ENCODE assay signal across 14 cellular contexts in the genomic region with DNA sequence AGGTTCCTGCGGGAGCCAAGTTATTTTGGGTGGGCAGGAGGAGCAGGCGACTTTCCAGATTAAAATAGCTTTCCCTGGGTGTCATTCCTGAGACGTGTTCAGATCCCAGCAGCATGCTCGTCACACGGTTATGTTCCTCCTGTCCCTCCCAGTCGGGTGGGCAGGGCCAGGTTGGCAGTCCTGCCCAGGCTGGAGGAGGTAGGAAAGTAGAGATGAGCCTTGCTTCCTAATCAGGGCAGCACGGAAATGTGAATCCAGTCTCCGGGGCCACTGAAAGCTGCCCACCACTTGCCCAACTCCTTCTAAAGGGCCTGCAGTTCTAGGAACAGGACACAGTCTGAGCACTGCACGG.
A peak's percentile ranks its signal among the peaks of the same experiment; 100 is the strongest.
DNase-seq lines count a peak whose midpoint lies in the region; ATAC-seq and TF ChIP-seq lines count a peak whose summit lies in the region.
"Had no signal": no experiment of that assay in that cellular context is flagged by ENCODE, and none has a peak within 500 bp of the region (broad histone marks: within the 10 kb centered on the region; RNA-seq: fewer than 3 reads in every experiment).

No MANE protein-coding gene starts in this region.

- no peaks in the 10 kb centered on the region for H3K36me3 Mint-ChIP-seq in nephron (ENCODE audit: low read depth)
- H3K36me3 Mint-ChIP-seq in activated CD4-positive, alpha-beta memory T cell treated with anti-CD3 and anti-CD28 coated beads for 36 hours = no peaks in the 10 kb centered on the region

- ATAC-seq in IMR-90 (ENCODE audit: low read depth) (peak; percentile 44), HG03460 (IDR thresholded peaks at IDR 0.05; ENCODE audit: unreplicated experiment) (no peak), GM19397 (IDR thresholded peaks at IDR 0.05; ENCODE audit: unreplicated experiment) (no peak), HG03469 (IDR thresholded peaks at IDR 0.05; ENCODE audit: unreplicated experiment) (no peak)
- ATAC-seq: stimulated activated naive CD8-positive, alpha-beta T cell treated with anti-CD3 and anti-CD28 coated beads, Interleukin-15, Interleukin-2, amounts not matched to agents 100 U/mL and 50 U/mL, for 24 hours had no signal

- DNase-seq in BE2C = peak; percentile 47
- peak; percentile 57 for DNase-seq in IMR-90
- DNase-seq in fibroblast of mammary gland (ENCODE audit: low read depth) = peak; percentile 27
- no peak for DNase-seq in activated CD4-positive, alpha-beta memory T cell treated with anti-CD3 and anti-CD28 coated beads for 36 hours
- DNase-seq: CD4-positive, alpha-beta T cell; NCI-H1048; NK-92 treated with Interleukin-12 subunit alpha and Interleukin-12 subunit beta, amount 100 ng/mL, for 24 hours; stimulated activated naive CD8-positive, alpha-beta T cell treated with anti-CD3 and anti-CD28 coated beads, Interleukin-15, Interleukin-2, amounts not matched to agents 100 U/mL and 50 U/mL, for 24 hours; T-helper 9 cell had no signal

- H3K4ac ChIP-seq in IMR-90 (ENCODE audit: low read depth, low read length) = peak overlapping the region; percentile 89

- H3K27me3 ChIP-seq in BE2C (no peaks in the 10 kb centered on the region), IMR-90 (ENCODE audit: control insufficient read depth, insufficient read depth, low read length) (peaks cover 9% of the 10 kb centered on the region)

- in situ Hi-C loops in IMR-90 (cut with MboI; ENCODE audit: low sequenced_read_pairs) = no loop called here

- peak overlapping the region; percentile 69; the same call in 2 of the 3 replicates for H2BK15ac ChIP-seq in IMR-90 (ENCODE audit: low read depth, low read length)

- H2AFZ ChIP-seq in IMR-90 (replicated peaks; ENCODE audit: low read length, poor library complexity) = peak overlapping the region; percentile 89

- no peak for TF ChIP-seq POLR2A in IMR-90 (IDR thresholded peaks at IDR 0.05; ENCODE audit: low read depth, low read length)

- H3K79me1 ChIP-seq in IMR-90 (ENCODE audit: low read depth in 1 of 2, low read length in 2 of 2) = no peaks in the 10 kb centered on the region

- peaks cover 15% of the 10 kb centered on the region for H3K9me1 ChIP-seq in IMR-90 (ENCODE audit: insufficient read depth, low read length)

- peak overlapping the region; percentile 16; the same call in 1 of the 2 replicates for H3K56ac ChIP-seq in IMR-90 (ENCODE audit: extremely low read depth, insufficient read depth, low read length)

- dilution Hi-C loops in IMR-90 (cut with HindIII; ENCODE audit: low sequenced_read_pairs, unreplicated experiment) = no loop called here

- CTCF ChIA-PET in IMR-90 (lab: Yijun Ruan, JAX) = interaction anchor here (0.9 to 2.1 kb wide), 6 partner anchors 12 to 221 kb away, joined by 3 to 10 read pairs (median 4); a partner anchor contains a TSS
- CTCF ChIA-PET in activated CD4-positive, alpha-beta memory T cell treated with anti-CD3 and anti-CD28 coated beads for 36 hours (lab: Charles Lee) = interaction anchor here (0.6 kb wide), 1 partner anchor 85 kb away, joined by 3 read pairs; no protein-coding TSS in a partner anchor

- peaks cover 27% of the 10 kb centered on the region for H3K4me1 ChIP-seq in BE2C
- H3K4me1 ChIP-seq in IMR-90 (ENCODE audit: control insufficient read depth, insufficient read depth, low read length) = peaks cover 21% of the 10 kb centered on the region

- H3K4me1 Mint-ChIP-seq in nephron = peaks cover 57% of the 10 kb centered on the region
- H3K4me1 Mint-ChIP-seq in activated CD4-positive, alpha-beta memory T cell treated with anti-CD3 and anti-CD28 coated beads for 36 hours (ENCODE audit: low read depth) = no peaks in the 10 kb centered on the region

- H3K27ac ChIP-seq in IMR-90 (ENCODE audit: insufficient read depth, low read length) = peak overlapping the region; percentile 72

- no peak for TF ChIP-seq RAD21 in IMR-90 (IDR thresholded peaks at IDR 0.05; ENCODE audit: low read length)

- TF ChIP-seq CTCF in BE2C (IDR thresholded peaks at IDR 0.05; ENCODE audit: low read depth, low read length) = no peak
- no peak for TF ChIP-seq CTCF in IMR-90 (conservative IDR thresholded peaks at IDR 0.05; ENCODE audit: low read depth, low read length)
- TF ChIP-seq CTCF in fibroblast of mammary gland (conservative IDR thresholded peaks at IDR 0.05; ENCODE audit: control insufficient read depth, insufficient read depth, low read depth, low read length) = no peak
- TF ChIP-seq CTCF in nephron (IDR thresholded peaks at IDR 0.05; ENCODE audit: unreplicated experiment in 3 of 3) = no peak

- H4K5ac ChIP-seq in IMR-90 (ENCODE audit: low read depth, low read length) = peak overlapping the region; percentile 69

- H3K18ac ChIP-seq in IMR-90 (ENCODE audit: low read depth, low read length) = peak overlapping the region; percentile 79

- peak overlapping the region; percentile 94 to 97 (median 96) for H3K27ac Mint-ChIP-seq in nephron
- no peak overlapping the region for H3K27ac Mint-ChIP-seq in activated CD4-positive, alpha-beta memory T cell treated with anti-CD3 and anti-CD28 coated beads for 36 hours
- H3K27ac Mint-ChIP-seq: CD4-positive, alpha-beta T cell had no signal

- H4K91ac ChIP-seq in IMR-90 (ENCODE audit: insufficient read depth, low read depth, low read length) = peak overlapping the region; percentile 89

- H2AK9ac ChIP-seq in IMR-90 (replicated peaks; ENCODE audit: low read depth, low read length, poor library complexity) = peak overlapping the region; percentile 73

- H2BK120ac ChIP-seq in IMR-90 (ENCODE audit: low read depth, low read length) = peak overlapping the region; percentile 90

- peak overlapping the region; percentile 9 for H3K4me2 ChIP-seq in IMR-90 (ENCODE audit: low read depth, low read length)

- intact Hi-C loops in IMR-90 (cut with micrococcal nuclease) = loop anchor here (2.0 to 5.0 kb wide), 3 partner anchors 17 to 198 kb away; no protein-coding TSS in a partner anchor
- intact Hi-C loops in activated CD4-positive, alpha-beta memory T cell treated with anti-CD3 and anti-CD28 coated beads for 36 hours (cut with micrococcal nuclease) = no loop called here

- H3K14ac ChIP-seq in IMR-90 (replicated peaks; ENCODE audit: low read depth, low read length) = peak overlapping the region; percentile 83

- H2BK20ac ChIP-seq in IMR-90 (ENCODE audit: low read depth, low read length) = peak overlapping the region; percentile 88

- H3K36me3 ChIP-seq in BE2C (no peaks in the 10 kb centered on the region), IMR-90 (ENCODE audit: control insufficient read depth, insufficient read depth, low read length) (no peaks in the 10 kb centered on the region)

- H2BK5ac ChIP-seq in IMR-90 (ENCODE audit: low read depth, low read length, poor library complexity, severe bottlenecking) = peak overlapping the region; percentile 77

- POLR2A ChIA-PET in IMR-90 (lab: Charles Lee; ENCODE audit: unreplicated experiment) = no interaction called here
- POLR2A ChIA-PET in activated CD4-positive, alpha-beta memory T cell treated with anti-CD3 and anti-CD28 coated beads for 36 hours (lab: Charles Lee) = no interaction called here

- WGBS in IMR-90 (ENCODE audit: extremely low coverage in 2 of 2, insufficient read length in 1 of 2), 2 experiments = 67% methylated on average over 1 of the region's 9 CpGs; no CpG with 5 or more reads in 1 of the 2 experiments

- H3K9me3 ChIP-seq in BE2C (no peaks in the 10 kb centered on the region), IMR-90 (ENCODE audit: control insufficient read depth, insufficient read depth, low read length) (no peaks in the 10 kb centered on the region)

- H3K4me3 ChIP-seq in BE2C (ENCODE audit: low read depth, low read length) (peak overlapping the region; percentile 33), IMR-90 (ENCODE audit: insufficient read depth, low read depth, low read length) (no peak overlapping the region), fibroblast of mammary gland (ENCODE audit: control insufficient read depth, low read depth, low read length) (no peak overlapping the region)

- H3K9ac ChIP-seq in IMR-90 (ENCODE audit: low read depth, low read length) = peak overlapping the region; percentile 12

- no TSS peak for BruUV-seq in IMR-90 (replicated peaks; lab: Mats Ljungman, UMichigan)

- peak overlapping the region; percentile 73 for H3K23ac ChIP-seq in IMR-90 (ENCODE audit: low read depth, low read length)

- H3K4me3 Mint-ChIP-seq in nephron = peak overlapping the region in 2 of 3 experiments; percentile 34 to 38
- no peak overlapping the region for H3K4me3 Mint-ChIP-seq in activated CD4-positive, alpha-beta memory T cell treated with anti-CD3 and anti-CD28 coated beads for 36 hours
- H3K4me3 Mint-ChIP-seq: CD4-positive, alpha-beta T cell; neural crest cell had no signal

- peaks cover 18% of the 10 kb centered on the region for H3K27me3 Mint-ChIP-seq in nephron (ENCODE audit: low read depth)
- peaks cover 2% of the 10 kb centered on the region for H3K27me3 Mint-ChIP-seq in activated CD4-positive, alpha-beta memory T cell treated with anti-CD3 and anti-CD28 coated beads for 36 hours

- no peaks in the 10 kb centered on the region for H4K20me1 ChIP-seq in IMR-90 (ENCODE audit: insufficient read depth, low read length)

- H3K9me3 Mint-ChIP-seq in nephron = no peaks in the 10 kb centered on the region
- H3K9me3 Mint-ChIP-seq in activated CD4-positive, alpha-beta memory T cell treated with anti-CD3 and anti-CD28 coated beads for 36 hours = no peaks in the 10 kb centered on the region
- H3K9me3 Mint-ChIP-seq: CD4-positive, alpha-beta T cell; neural crest cell had no signal

- peak overlapping the region; percentile 81 for H2AK5ac ChIP-seq in IMR-90 (ENCODE audit: low read depth, low read length)

- peak overlapping the region; percentile 78 to 90 for H4K8ac ChIP-seq in IMR-90 (ENCODE audit: low read depth in 2 of 2, low read length in 2 of 2)

TF ChIP-seq in IMR-90, 13 proteins besides CTCF, POLR2A, EP300 and RAD21 (continues in another document):
- no peak for TF ChIP-seq RFX5 (IDR thresholded peaks at IDR 0.05; ENCODE audit: low read depth, low read length)
- no peak for TF ChIP-seq MAZ (IDR thresholded peaks at IDR 0.05; ENCODE audit: borderline replicate concordance, low read depth, low read length)
- TF ChIP-seq NFE2L2 (IDR thresholded peaks at IDR 0.05; ENCODE audit: low read depth, low read length) = no peak
- TF ChIP-seq, protein P1, sequence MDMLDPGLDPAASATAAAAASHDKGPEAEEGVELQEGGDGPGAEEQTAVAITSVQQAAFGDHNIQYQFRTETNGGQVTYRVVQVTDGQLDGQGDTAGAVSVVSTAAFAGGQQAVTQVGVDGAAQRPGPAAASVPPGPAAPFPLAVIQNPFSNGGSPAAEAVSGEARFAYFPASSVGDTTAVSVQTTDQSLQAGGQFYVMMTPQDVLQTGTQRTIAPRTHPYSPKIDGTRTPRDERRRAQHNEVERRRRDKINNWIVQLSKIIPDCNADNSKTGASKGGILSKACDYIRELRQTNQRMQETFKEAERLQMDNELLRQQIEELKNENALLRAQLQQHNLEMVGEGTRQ (IDR thresholded peaks at IDR 0.05; ENCODE audit: low read depth, low read length) = no peak
- no peak for TF ChIP-seq BHLHE40 (IDR thresholded peaks at IDR 0.05; ENCODE audit: low read depth, low read length)
- TF ChIP-seq MXI1 (IDR thresholded peaks at IDR 0.05; ENCODE audit: borderline replicate concordance, low read depth, low read length) = no peak
- no peak for TF ChIP-seq CHD1 (IDR thresholded peaks at IDR 0.05; ENCODE audit: low read depth, low read length)
- TF ChIP-seq SMC3 (IDR thresholded peaks at IDR 0.05; ENCODE audit: low read depth, low read length) = no peak
- TF ChIP-seq FOS (IDR thresholded peaks at IDR 0.05; ENCODE audit: low read depth, low read length) = no peak
